In genomic region chr22:49586873-49587272, GRCh38 we compare ENCODE assay signal across 16 cellular contexts.
"Had no signal": no experiment of that assay in that cellular context is flagged by ENCODE, and none has a peak within 500 bp of the region (broad histone marks: within the 10 kb centered on the region; RNA-seq: fewer than 3 reads in every experiment).

No MANE protein-coding gene starts in this region.

- H3K9me3 Mint-ChIP-seq: activated naive CD4-positive, alpha-beta T cell treated with anti-CD3 and anti-CD28 coated beads for 36 hours; activated T-helper 1 cell treated with anti-CD3 and anti-CD28 coated beads, Interleukin-12 subunit alpha, Interleukin-12 subunit beta, Interleukin-2, Interleukin-4 antibody, amounts not matched to agents 30 ng/mL and 10 ng/mL and 1 ng/mL, durations not matched to agents 14 hours and 24 hours and 36 hours; neural progenitor cell; stimulated activated effector memory CD8-positive, alpha-beta T cell treated with anti-CD3 and anti-CD28 coated beads, Interleukin-12 subunit alpha, Interleukin-12 subunit beta, amount 100 ng/mL, for 72 hours had no signal

- H3K4me1 ChIP-seq: adrenal gland, esophagus muscularis mucosa, neural progenitor cell, parathyroid adenoma had no signal

- H3K27ac ChIP-seq: adrenal gland, coronary artery, esophagus muscularis mucosa, neural progenitor cell, parathyroid adenoma, VCaP had no signal

- DNase-seq: activated CD4-positive, alpha-beta T cell treated with anti-CD3 and anti-CD28 coated beads for 48 hours; activated CD8-positive, alpha-beta memory T cell treated with anti-CD3 and anti-CD28 coated beads, Interleukin-2, amount 50 U/mL, for 48 hours; activated CD8-positive, alpha-beta T cell treated with anti-CD3 and anti-CD28 coated beads, Interleukin-2, amount 10 ng/mL, durations not matched to agents 7 days and 5 days; activated naive CD4-positive, alpha-beta T cell treated with anti-CD3 and anti-CD28 coated beads for 36 hours; adrenal gland; caudate nucleus; midbrain; T-helper 1 cell had no signal

- H3K27ac Mint-ChIP-seq: activated CD8-positive, alpha-beta T cell treated with anti-CD3 and anti-CD28 coated beads, Interleukin-2, amount 10 ng/mL, durations not matched to agents 7 days and 5 days; activated naive CD4-positive, alpha-beta T cell treated with anti-CD3 and anti-CD28 coated beads for 36 hours; activated T-helper 1 cell treated with anti-CD3 and anti-CD28 coated beads, Interleukin-12 subunit alpha, Interleukin-12 subunit beta, Interleukin-2, Interleukin-4 antibody, amounts not matched to agents 30 ng/mL and 10 ng/mL and 1 ng/mL, durations not matched to agents 14 hours and 24 hours and 36 hours; stimulated activated effector memory CD8-positive, alpha-beta T cell treated with anti-CD3 and anti-CD28 coated beads, Interleukin-12 subunit alpha, Interleukin-12 subunit beta, amount 100 ng/mL, for 72 hours had no signal

- H3K36me3 ChIP-seq: adrenal gland, esophagus muscularis mucosa, neural progenitor cell had no signal

- H3K4me1 Mint-ChIP-seq: stimulated activated effector memory CD8-positive, alpha-beta T cell treated with anti-CD3 and anti-CD28 coated beads, Interleukin-12 subunit alpha, Interleukin-12 subunit beta, amount 100 ng/mL, for 72 hours had no signal

- H3K36me3 Mint-ChIP-seq: neural progenitor cell had no signal

- ATAC-seq: activated CD8-positive, alpha-beta T cell treated with anti-CD3 and anti-CD28 coated beads, Interleukin-2, amount 10 ng/mL, durations not matched to agents 7 days and 5 days; SK-N-SH treated with all-trans-retinoic acid at 6 μM for 48 hours; stimulated activated effector memory CD8-positive, alpha-beta T cell treated with anti-CD3 and anti-CD28 coated beads, Interleukin-12 subunit alpha, Interleukin-12 subunit beta, amount 100 ng/mL, for 72 hours had no signal

- H3K27me3 ChIP-seq: adrenal gland, neural progenitor cell had no signal

- H3K4me3 ChIP-seq: adrenal gland, coronary artery, esophagus muscularis mucosa, neural progenitor cell had no signal

- H3K4me3 Mint-ChIP-seq: activated CD8-positive, alpha-beta T cell treated with anti-CD3 and anti-CD28 coated beads, Interleukin-2, amount 10 ng/mL, durations not matched to agents 7 days and 5 days; activated naive CD4-positive, alpha-beta T cell treated with anti-CD3 and anti-CD28 coated beads for 36 hours; activated T-helper 1 cell treated with anti-CD3 and anti-CD28 coated beads, Interleukin-12 subunit alpha, Interleukin-12 subunit beta, Interleukin-2, Interleukin-4 antibody, amounts not matched to agents 30 ng/mL and 10 ng/mL and 1 ng/mL, durations not matched to agents 14 hours and 24 hours and 36 hours; neural progenitor cell; stimulated activated effector memory CD8-positive, alpha-beta T cell treated with anti-CD3 and anti-CD28 coated beads, Interleukin-12 subunit alpha, Interleukin-12 subunit beta, amount 100 ng/mL, for 72 hours had no signal

- H3K9me3 ChIP-seq: adrenal gland, esophagus muscularis mucosa had no signal
